12 cellular contexts compared by ENCODE assay signal in the genomic region with DNA sequence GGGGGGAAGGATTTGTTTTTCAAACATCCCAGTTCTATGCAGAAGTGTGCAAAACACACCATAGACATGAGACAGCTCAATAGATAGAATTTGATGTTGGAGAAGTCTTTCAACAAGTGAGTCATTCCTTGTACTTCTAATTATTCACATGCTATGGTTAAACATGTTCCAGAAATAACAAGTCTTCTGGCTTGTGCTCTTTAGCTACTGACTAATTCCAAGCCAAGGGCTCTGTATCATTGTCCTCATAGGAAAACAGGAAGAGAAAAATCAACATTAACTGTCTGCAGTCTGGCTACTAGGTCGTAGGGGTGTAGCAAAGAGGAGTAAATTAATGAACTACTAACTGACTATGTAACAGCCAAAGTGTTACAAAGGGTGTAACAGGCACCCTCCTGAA. TPM values are rescaled to one million over a fixed set of nuclear protein-coding genes. Genes with fewer than 3 reads are reported as not detected.
DNase-seq lines count a peak whose midpoint lies in the region; ATAC-seq, FAIRE-seq and TF ChIP-seq lines count a peak whose summit lies in the region.
"Had no signal": no experiment of that assay in that cellular context is flagged by ENCODE, and none has a peak within 500 bp of the region (broad histone marks: within the 10 kb centered on the region; RNA-seq: fewer than 3 reads in every experiment).

No MANE protein-coding gene starts in this region.

- intact Hi-C loops in PC-3 (cut with micrococcal nuclease) (no loop called here), mucosa of descending colon (cut with DNase I, micrococcal nuclease) (no loop called here)

- no peaks in the 10 kb centered on the region for H3K9me3 ChIP-seq in PC-3 (ENCODE audit: low read length)
- H3K9me3 ChIP-seq in mucosa of descending colon = no peaks in the 10 kb centered on the region
- no peaks in the 10 kb centered on the region for H3K9me3 ChIP-seq in effector memory CD4-positive, alpha-beta T cell (ENCODE audit: control insufficient read depth, low read length)
- no peaks in the 10 kb centered on the region for H3K9me3 ChIP-seq in neuronal stem cell (replicated peaks in 1 of 2; ENCODE audit: control insufficient read depth in 2 of 2, insufficient read depth in 1 of 2, low read depth in 1 of 2, low read length in 2 of 2)

- H3F3A ChIP-seq in PC-3 (ENCODE audit: low read length, unreplicated experiment) = no peaks in the 10 kb centered on the region

- TF ChIP-seq CTCF in PC-3 (conservative IDR thresholded peaks at IDR 0.05; ENCODE audit: low read depth, low read length) (no peak), mucosa of descending colon (IDR thresholded peaks at IDR 0.05) (no peak)

- CTCF ChIA-PET in PC-3 (lab: Charles Lee) = no interaction called here

- no peak overlapping the region for H2AK5ac ChIP-seq in neuronal stem cell (ENCODE audit: low read depth, low read length)

- H4K91ac ChIP-seq in neuronal stem cell (ENCODE audit: low read depth, low read length, poor library complexity) = no peak overlapping the region

- POLR2A ChIA-PET in PC-3 (lab: Charles Lee; ENCODE audit: unreplicated experiment) = no interaction called here

- no peak overlapping the region for H3K14ac ChIP-seq in neuronal stem cell (ENCODE audit: low read length)

- H3K9ac ChIP-seq in PC-3 (ENCODE audit: low read length) (no peak overlapping the region), neuronal stem cell (ENCODE audit: low read depth, low read length, poor library complexity) (no peak overlapping the region)

- H2AFZ ChIP-seq in PC-3 (ENCODE audit: low read length) (no peak overlapping the region), neuronal stem cell (ENCODE audit: low read length) (no peak overlapping the region)

- peak; percentile 56 for DNase-seq in AG08396 (ENCODE audit: low spot score)
- peak; percentile 10 for DNase-seq in PC-3
- DNase-seq in mucosa of descending colon = no peak
- DNase-seq in effector memory CD4-positive, alpha-beta T cell = no peak
- no peak for DNase-seq in T1000 (lab: John Stamatoyannopoulos, UW)
- DNase-seq in neuronal stem cell (ENCODE audit: low spot score) = no peak
- no peak for DNase-seq in NCI-H748 treated with DMSO at 0.1 percent for 48 hours (lab: John Stamatoyannopoulos, UW)
- DNase-seq: C1 segment of cervical spinal cord, naive B cell, NCI-H1092 had no signal

- H4K20me1 ChIP-seq in PC-3 (ENCODE audit: low read length) = no peaks in the 10 kb centered on the region

- no peak overlapping the region for H3K23ac ChIP-seq in neuronal stem cell (ENCODE audit: low read depth, low read length, poor library complexity)

- H3K27me3 ChIP-seq in PC-3 (ENCODE audit: low read length) = no peaks in the 10 kb centered on the region
- H3K27me3 ChIP-seq in effector memory CD4-positive, alpha-beta T cell (replicated peaks; ENCODE audit: control insufficient read depth, insufficient read depth, low read length, poor library complexity, severe bottlenecking) = no peaks in the 10 kb centered on the region
- no peaks in the 10 kb centered on the region for H3K27me3 ChIP-seq in neuronal stem cell (ENCODE audit: control insufficient read depth in 3 of 3, insufficient read depth in 3 of 3, low read depth in 1 of 3, low read length in 3 of 3)

- H3K4me1 ChIP-seq in PC-3 (ENCODE audit: insufficient read depth, low read length) (no peaks in the 10 kb centered on the region), mucosa of descending colon (ENCODE audit: low read depth) (no peaks in the 10 kb centered on the region), neuronal stem cell (ENCODE audit: control insufficient read depth in 2 of 2, insufficient read depth in 1 of 2, low read depth in 1 of 2, low read length in 2 of 2) (peaks cover 0 to 3% of the 10 kb centered on the region in 2 donors)
- no peaks in the 10 kb centered on the region for H3K4me1 ChIP-seq in effector memory CD4-positive, alpha-beta T cell (ENCODE audit: control insufficient read depth, insufficient read depth, low read length, poor library complexity, severe bottlenecking)

- WGBS in neuronal stem cell (ENCODE audit: extremely low coverage in 2 of 2, insufficient read length in 2 of 2, insufficient replicate concordance in 1 of 2), 2 donors = no CpG with 5 or more reads among the region's 1 CpG

- H4K8ac ChIP-seq in neuronal stem cell (ENCODE audit: low read depth, low read length) = no peak overlapping the region

- H3K79me2 ChIP-seq in PC-3 (ENCODE audit: low read length) = peaks cover 7% of the 10 kb centered on the region

- H3K9me2 ChIP-seq in PC-3 (replicated peaks; ENCODE audit: low read length) = no peaks in the 10 kb centered on the region

- no peak overlapping the region for H2BK12ac ChIP-seq in neuronal stem cell (ENCODE audit: low read length)

- FAIRE-seq in endometrium (lab: Jason Lieb, UNC) = peak; percentile 89
- FAIRE-seq: frontal cortex had no signal

- H2BK120ac ChIP-seq in neuronal stem cell (ENCODE audit: low read depth, low read length) = no peak overlapping the region

- no TSS peak for BruUV-seq in PC-3 (replicated peaks; lab: Mats Ljungman, UMichigan)

- H3K18ac ChIP-seq in neuronal stem cell (ENCODE audit: low read length) = no peak overlapping the region

- H3K4me3 ChIP-seq in PC-3 (ENCODE audit: low read length) (no peak overlapping the region), mucosa of descending colon (no peak overlapping the region), neuronal stem cell (ENCODE audit: low read length in 2 of 2) (no peak overlapping the region)
- H3K4me3 ChIP-seq in effector memory CD4-positive, alpha-beta T cell (ENCODE audit: insufficient read depth, low read depth, low read length, poor library complexity, severe bottlenecking) = no peak overlapping the region

- ATAC-seq in PC-3 = peak; percentile 40; the same call in 1 of the 2 replicates
- ATAC-seq in mucosa of descending colon = peak; percentile 18

- H3K4me2 ChIP-seq in PC-3 (ENCODE audit: low read length) (no peak overlapping the region), neuronal stem cell (ENCODE audit: insufficient read depth, low read length, poor library complexity, severe bottlenecking) (no peak overlapping the region)

- H3K36me3 ChIP-seq in PC-3 (ENCODE audit: low read depth, low read length) = peaks cover 13% of the 10 kb centered on the region
- H3K36me3 ChIP-seq in mucosa of descending colon (ENCODE audit: low read depth) = no peaks in the 10 kb centered on the region
- no peaks in the 10 kb centered on the region for H3K36me3 ChIP-seq in effector memory CD4-positive, alpha-beta T cell (ENCODE audit: control insufficient read depth, insufficient read depth, low read length)
- H3K36me3 ChIP-seq in neuronal stem cell (replicated peaks in 1 of 2; ENCODE audit: control insufficient read depth in 2 of 2, insufficient read depth in 2 of 2, low read length in 2 of 2) = no peaks in the 10 kb centered on the region

- H3K27ac ChIP-seq in PC-3 (ENCODE audit: low read length) = no peak overlapping the region
- no peak overlapping the region for H3K27ac ChIP-seq in effector memory CD4-positive, alpha-beta T cell (ENCODE audit: insufficient read depth, low read length, poor library complexity, severe bottlenecking)
- no peak overlapping the region for H3K27ac ChIP-seq in neuronal stem cell (replicated peaks; ENCODE audit: low read length)

- no peaks in the 10 kb centered on the region for H3K79me1 ChIP-seq in neuronal stem cell (ENCODE audit: low read depth, low read length)

- no peak overlapping the region for H3K4ac ChIP-seq in neuronal stem cell (ENCODE audit: low read length)

- no peak overlapping the region for H2BK15ac ChIP-seq in neuronal stem cell (ENCODE audit: low read length)

- H2BK5ac ChIP-seq in neuronal stem cell (ENCODE audit: low read length) = no peak overlapping the region

RNA-seq across cellular contexts. Expression of gene LDHAL6B, which starts 25.8 kb away (rescaled TPM):
- not detected in 2 replicates for total RNA-seq in PC-3 (2014; rRNA removed)
- not detected for total RNA-seq in mucosa of descending colon
- 0.07 TPM for polyA plus RNA-seq in neuronal stem cell (2013, experiment 1 of 2)
- polyA plus RNA-seq in neuronal stem cell (2013, experiment 2 of 2) = 0.11 TPM
- total RNA-seq: frontal cortex had no signal

Comparison
In these comparisons a context has a peak if more than half of its experiments do, and no peak if none do; other contexts are left out.
1. DNase-seq: peak in AG08396 (single experiment) and PC-3 (single experiment); none in mucosa of descending colon (0 of 3), effector memory CD4-positive, alpha-beta T cell (0 of 3), T1000 (single experiment), neuronal stem cell (single experiment) and NCI-H748 treated with DMSO at 0.1 percent for 48 hours (single experiment).